ENCODE assay signal across 13 cellular contexts in genomic region chr3:101544181-101544850, GRCh38. TPM values are rescaled to one million over a fixed set of nuclear protein-coding genes. Genes with fewer than 3 reads are reported as not detected.
DNase-seq lines count a peak whose midpoint lies in the region; ATAC-seq, FAIRE-seq and TF ChIP-seq lines count a peak whose summit lies in the region.
"Had no signal": no experiment of that assay in that cellular context is flagged by ENCODE, and none has a peak within 500 bp of the region (broad histone marks: within the 10 kb centered on the region; RNA-seq: fewer than 3 reads in every experiment).

No MANE protein-coding gene starts in this region.

- intact Hi-C loops in activated CD4-positive, alpha-beta T cell treated with anti-CD3 and anti-CD28 coated beads for 36 hours (cut with DNase I, micrococcal nuclease) = loop anchor here in 1 of 2 experiments (1.0 kb wide), 1 partner anchor 26 kb away; no protein-coding TSS in a partner anchor

- no peaks in the 10 kb centered on the region for H3K36me3 Mint-ChIP-seq in activated CD4-positive, alpha-beta T cell treated with anti-CD3 and anti-CD28 coated beads for 36 hours (ENCODE audit: low read depth)
- H3K36me3 Mint-ChIP-seq in activated naive CD8-positive, alpha-beta T cell = no peaks in the 10 kb centered on the region

- peak; percentile 17; the same call in 1 of the 2 replicates for TF ChIP-seq RAD21 in Ishikawa (IDR thresholded peaks at IDR 0.05; ENCODE audit: low read depth)

- H3K27ac ChIP-seq in foreskin keratinocyte = no peak overlapping the region
- H3K27ac ChIP-seq: A549 had no signal

- POLR2A ChIA-PET in activated CD4-positive, alpha-beta T cell treated with anti-CD3 and anti-CD28 coated beads for 36 hours (lab: Charles Lee) = no interaction called here

- H3K27me3 Mint-ChIP-seq in activated CD4-positive, alpha-beta T cell treated with anti-CD3 and anti-CD28 coated beads for 36 hours = no peaks in the 10 kb centered on the region
- no peaks in the 10 kb centered on the region for H3K27me3 Mint-ChIP-seq in activated naive CD8-positive, alpha-beta T cell

- ATAC-seq in activated CD4-positive, alpha-beta T cell treated with anti-CD3 and anti-CD28 coated beads for 36 hours = peak; percentile 71
- ATAC-seq in foreskin keratinocyte (no peak), GM19463 (IDR thresholded peaks at IDR 0.05; ENCODE audit: unreplicated experiment) (no peak)
- ATAC-seq: A549 had no signal

- H3K4me1 ChIP-seq in foreskin keratinocyte = no peaks in the 10 kb centered on the region
- H3K4me1 ChIP-seq: A549 had no signal

- no peak for DNase-seq in activated CD4-positive, alpha-beta T cell treated with anti-CD3 and anti-CD28 coated beads for 36 hours
- DNase-seq in activated CD4-positive, alpha-beta T cell treated with anti-CD3 and anti-CD28 coated beads, Interleukin-2, amount 50 U/mL, for 1 hour = no peak
- DNase-seq in foreskin keratinocyte (peak in 1 of 2 donors; percentile 6), GM20000 (ENCODE audit: low spot score) (no peak), RCC 7860 (ENCODE audit: low spot score) (no peak)
- DNase-seq: activated CD8-positive, alpha-beta memory T cell treated with anti-CD3 and anti-CD28 coated beads for 24 hours; effector CD8-positive, alpha-beta T cell; kidney; trophoblast cell had no signal

- FAIRE-seq in RCC 7860 (lab: Jason Lieb, UNC) = no peak
- FAIRE-seq: A549, kidney had no signal

- H3K9me3 Mint-ChIP-seq in activated CD4-positive, alpha-beta T cell treated with anti-CD3 and anti-CD28 coated beads for 36 hours (ENCODE audit: low read depth) = peaks cover 6% of the 10 kb centered on the region
- H3K9me3 Mint-ChIP-seq in activated naive CD8-positive, alpha-beta T cell (ENCODE audit: low read depth) = no peaks in the 10 kb centered on the region

- no peak overlapping the region for H3K4me3 Mint-ChIP-seq in activated CD4-positive, alpha-beta T cell treated with anti-CD3 and anti-CD28 coated beads for 36 hours
- peak overlapping the region; percentile 21 for H3K4me3 Mint-ChIP-seq in activated naive CD8-positive, alpha-beta T cell

- TF ChIP-seq EP300 in Ishikawa (IDR thresholded peaks at IDR 0.05; ENCODE audit: borderline replicate concordance) = no peak

- CTCF ChIA-PET in activated CD4-positive, alpha-beta T cell treated with anti-CD3 and anti-CD28 coated beads for 36 hours (lab: Charles Lee) = interaction anchor here (0.8 to 1.6 kb wide), 3 partner anchors 9 to 38 kb away, joined by 3 to 4 read pairs (median 3); no protein-coding TSS in a partner anchor

- H3K27ac Mint-ChIP-seq in activated CD4-positive, alpha-beta T cell treated with anti-CD3 and anti-CD28 coated beads for 36 hours = peak overlapping the region; percentile 53
- H3K27ac Mint-ChIP-seq in activated naive CD8-positive, alpha-beta T cell = peak overlapping the region; percentile 30

- TF ChIP-seq CTCF in foreskin keratinocyte (conservative IDR thresholded peaks at IDR 0.05) = peak; percentile 64
- TF ChIP-seq CTCF in GM20000 (IDR thresholded peaks at IDR 0.05; ENCODE audit: extremely low read depth, missing control alignments) = no peak

- H3K27me3 ChIP-seq in foreskin keratinocyte = no peaks in the 10 kb centered on the region

- H3K4me1 Mint-ChIP-seq in activated CD4-positive, alpha-beta T cell treated with anti-CD3 and anti-CD28 coated beads for 36 hours = peaks cover 29% of the 10 kb centered on the region
- H3K4me1 Mint-ChIP-seq in activated naive CD8-positive, alpha-beta T cell (ENCODE audit: low read depth) = peaks cover 31% of the 10 kb centered on the region

TF ChIP-seq in Ishikawa, 13 proteins besides CTCF, POLR2A, EP300 and RAD21:
- TF ChIP-seq, protein P1, sequence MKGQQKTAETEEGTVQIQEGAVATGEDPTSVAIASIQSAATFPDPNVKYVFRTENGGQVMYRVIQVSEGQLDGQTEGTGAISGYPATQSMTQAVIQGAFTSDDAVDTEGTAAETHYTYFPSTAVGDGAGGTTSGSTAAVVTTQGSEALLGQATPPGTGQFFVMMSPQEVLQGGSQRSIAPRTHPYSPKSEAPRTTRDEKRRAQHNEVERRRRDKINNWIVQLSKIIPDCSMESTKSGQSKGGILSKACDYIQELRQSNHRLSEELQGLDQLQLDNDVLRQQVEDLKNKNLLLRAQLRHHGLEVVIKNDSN (IDR thresholded peaks at IDR 0.05) = no peak
- no peak for TF ChIP-seq CEBPB (IDR thresholded peaks at IDR 0.05)
- TF ChIP-seq YY1 (IDR thresholded peaks at IDR 0.05; ENCODE audit: low read depth) = no peak
- no peak for TF ChIP-seq NFIC (IDR thresholded peaks at IDR 0.05)
- TF ChIP-seq CREB1 (IDR thresholded peaks at IDR 0.05; ENCODE audit: low read depth) = no peak
- TF ChIP-seq TCF12 (IDR thresholded peaks at IDR 0.05; ENCODE audit: low read depth) = no peak
- no peak for TF ChIP-seq MAX (IDR thresholded peaks at IDR 0.05)
- TF ChIP-seq FOXM1 (IDR thresholded peaks at IDR 0.05; ENCODE audit: borderline replicate concordance, low read depth) = no peak
TF ChIP-seq in Ishikawa: peak in this region for 0.

RNA-seq across cellular contexts. Expression of gene TRMT10C, which starts 17.4 kb away (rescaled TPM):
- 10 to 100 TPM; 54.3 to 55.4 TPM for total RNA-seq in activated CD4-positive, alpha-beta T cell treated with anti-CD3 and anti-CD28 coated beads for 36 hours
- 29.6 and 30.9 TPM in 2 replicates for total RNA-seq in foreskin keratinocyte
- polyA plus RNA-seq in foreskin keratinocyte = 25.1 and 28.1 TPM in 2 replicates

RNA-seq across cellular contexts. Expression of gene PCNP, which starts 29.7 kb away (rescaled TPM):
- total RNA-seq in activated CD4-positive, alpha-beta T cell treated with anti-CD3 and anti-CD28 coated beads for 36 hours = 100 to 1,000 TPM; 213 to 264 TPM
- total RNA-seq in foreskin keratinocyte = 117 TPM in 2 replicates
- polyA plus RNA-seq in foreskin keratinocyte = 88.7 and 101 TPM in 2 replicates

RNA-seq across cellular contexts. Expression of gene SENP7, which starts 31.3 kb away (rescaled TPM):
- total RNA-seq in activated CD4-positive, alpha-beta T cell treated with anti-CD3 and anti-CD28 coated beads for 36 hours = 10 to 100 TPM; 12.3 to 12.9 TPM
- total RNA-seq in foreskin keratinocyte = 6.0 and 6.4 TPM in 2 replicates
- polyA plus RNA-seq in foreskin keratinocyte = 0.92 and 1.3 TPM in 2 replicates
